Comparison of ENCODE assay signal across 7 cellular contexts in genomic region chr17:76268015-76268749, GRCh38. TPM values are rescaled to one million over a fixed set of nuclear protein-coding genes. Genes with fewer than 3 reads are reported as not detected.
DNase-seq lines count a peak whose midpoint lies in the region; ATAC-seq, FAIRE-seq and TF ChIP-seq lines count a peak whose summit lies in the region.

No MANE protein-coding gene starts in this region.

- peak overlapping the region; percentile 13 to 52 for H3K9ac ChIP-seq in kidney (ENCODE audit: low read length in 2 of 2)

- ATAC-seq in GM19035 (IDR thresholded peaks at IDR 0.05; ENCODE audit: unreplicated experiment) (no peak), GM19463 (IDR thresholded peaks at IDR 0.05; ENCODE audit: unreplicated experiment) (no peak)

- peak overlapping the region; percentile 33 to 78 for H3K27ac ChIP-seq in kidney (ENCODE audit: low read depth in 2 of 2, low read length in 2 of 2)

- peaks cover 7% of the 10 kb centered on the region for H3K36me3 Mint-ChIP-seq in brain

- no peak for FAIRE-seq in kidney (lab: Jason Lieb, UNC)

- H3K4me3 ChIP-seq in HFF-Myc (replicated peaks; ENCODE audit: low read depth, low read length) (0 out of 2 replicates have a peak overlapping the region, but pooled peaks have one; percentile 0), kidney (ENCODE audit: low read length in 2 of 2) (no peak overlapping the region)

- H3K27me3 Mint-ChIP-seq in brain = no peaks in the 10 kb centered on the region

- TF ChIP-seq CTCF in HFF-Myc (IDR thresholded peaks at IDR 0.05; ENCODE audit: low read depth, low read length, missing control alignments) = no peak
- no peak for TF ChIP-seq CTCF in brain (conservative IDR thresholded peaks at IDR 0.05)
- TF ChIP-seq CTCF in kidney (IDR thresholded peaks at IDR 0.05; ENCODE audit: borderline replicate concordance, extremely low read depth, insufficient read depth) = no peak

- H3K4me1 ChIP-seq in kidney (ENCODE audit: control insufficient read depth in 1 of 2, insufficient read depth in 1 of 2, low read depth in 1 of 2, low read length in 2 of 2) = peaks cover 36 to 50% of the 10 kb centered on the region in 2 donors

- no peaks in the 10 kb centered on the region for H3K36me3 ChIP-seq in kidney (ENCODE audit: control insufficient read depth in 1 of 2, insufficient read depth in 2 of 2, low read length in 2 of 2)

- no peaks in the 10 kb centered on the region for H3K9me3 Mint-ChIP-seq in brain

- peak overlapping the region; percentile 40 to 89 (median 84) for H3K27ac Mint-ChIP-seq in brain

- DNase-seq in HFF-Myc (ENCODE audit: extremely low read depth, low read depth) (no peak), T-helper 9 cell (peak; percentile 69), kidney (peak; percentile 93)
- DNase-seq in stimulated activated CD4-positive, alpha-beta T cell treated with anti-CD3 and anti-CD28 coated beads, Interleukin-2, amount 100 ng/mL, for 4 hours (ENCODE audit: low read depth) = peak; percentile 74

- intact Hi-C loops in kidney (cut with DNase I) = no loop called here

- peak overlapping the region; percentile 69 to 87 (median 74) for H3K4me3 Mint-ChIP-seq in brain

- peaks cover 48% of the 10 kb centered on the region for H3K4me1 Mint-ChIP-seq in brain

- no peaks in the 10 kb centered on the region for H3K9me3 ChIP-seq in kidney (ENCODE audit: control insufficient read depth in 1 of 2, low read length in 2 of 2)

RNA-seq across cellular contexts. Expression of gene UBALD2, which starts 3.0 kb away (rescaled TPM):
- polyA plus RNA-seq in brain (ENCODE audit: insufficient read depth, low read depth, low replicate concordance) (140 TPM), kidney (ENCODE audit: insufficient read depth, low read depth, low replicate concordance) (59.1 TPM)
- total RNA-seq in kidney = 54.3 TPM

RNA-seq across cellular contexts. Expression of gene RNF157, which starts 27.9 kb away (rescaled TPM):
- 90.2 TPM for polyA plus RNA-seq in brain (ENCODE audit: insufficient read depth, low read depth, low replicate concordance)
- total RNA-seq in kidney = 4.8 TPM
- 12.4 TPM for polyA plus RNA-seq in kidney (ENCODE audit: insufficient read depth, low read depth, low replicate concordance)

RNA-seq across cellular contexts. Expression of gene QRICH2, which starts 39.9 kb away (rescaled TPM):
- polyA plus RNA-seq in brain (ENCODE audit: insufficient read depth, low read depth, low replicate concordance) (1.3 TPM), kidney (ENCODE audit: insufficient read depth, low read depth, low replicate concordance) (2.5 TPM)
- 2.0 TPM for total RNA-seq in kidney
